10 cellular contexts compared by ENCODE assay signal in genomic region chr10:89466599-89467035, GRCh38. TPM values are rescaled to one million over a fixed set of nuclear protein-coding genes. Genes with fewer than 3 reads are reported as not detected.
DNase-seq lines count a peak whose midpoint lies in the region; ATAC-seq, FAIRE-seq and TF ChIP-seq lines count a peak whose summit lies in the region.
"Had no signal": no experiment of that assay in that cellular context is flagged by ENCODE, and none has a peak within 500 bp of the region (broad histone marks: within the 10 kb centered on the region; RNA-seq: fewer than 3 reads in every experiment).

No MANE protein-coding gene starts in this region.

- no peak overlapping the region for H3K4me3 ChIP-seq in esophagus muscularis mucosa
- no peak overlapping the region for H3K4me3 ChIP-seq in retinal pigment epithelial cell (ENCODE audit: low read length)
- H3K4me3 ChIP-seq: SJSA1 had no signal

- peaks cover 0 to 25% (median 11%) of the 10 kb centered on the region in 4 donors for H3K4me1 ChIP-seq in esophagus muscularis mucosa

- no peaks in the 10 kb centered on the region for H3K27me3 ChIP-seq in esophagus muscularis mucosa
- H3K27me3 ChIP-seq: SJSA1 had no signal

- peaks cover 24% of the 10 kb centered on the region for H3K27me3 Mint-ChIP-seq in activated CD4-positive, alpha-beta T cell treated with anti-CD3 and anti-CD28 coated beads, Interleukin-2, amount 10 ng/mL, durations not matched to agents 24 days and 14 days

- TF ChIP-seq EP300 in esophagus muscularis mucosa (IDR thresholded peaks at IDR 0.05): no peak

- 43% methylated on average over 3 of the region's 3 CpGs for WGBS in esophagus muscularis mucosa

- no peak overlapping the region for H3K27ac ChIP-seq in esophagus muscularis mucosa (replicated peaks in 1 of 4)
- H3K27ac ChIP-seq: SJSA1 had no signal

- H3K27ac Mint-ChIP-seq in activated CD4-positive, alpha-beta T cell treated with anti-CD3 and anti-CD28 coated beads, Interleukin-2, amount 10 ng/mL, durations not matched to agents 24 days and 14 days: no peak overlapping the region
- H3K27ac Mint-ChIP-seq: naive thymus-derived CD8-positive, alpha-beta T cell had no signal

- intact Hi-C loops in esophagus muscularis mucosa (cut with DNase I): loop anchor here (5.0 kb wide), 1 partner anchor 96 kb away; no protein-coding TSS in a partner anchor
- intact Hi-C loops in activated CD4-positive, alpha-beta T cell treated with anti-CD3 and anti-CD28 coated beads, Interleukin-2, amount 10 ng/mL, durations not matched to agents 24 days and 14 days (cut with micrococcal nuclease): no loop called here

- TF ChIP-seq CTCF in esophagus muscularis mucosa (IDR thresholded peaks at IDR 0.05) (peak; percentile 35 to 54 (median 37)), retinal pigment epithelial cell (conservative IDR thresholded peaks at IDR 0.05; ENCODE audit: low read depth, low read length) (peak; percentile 60)

- TF ChIP-seq POLR2A in esophagus muscularis mucosa (IDR thresholded peaks at IDR 0.05; ENCODE audit: low read depth): no peak

- H3K4me1 Mint-ChIP-seq in activated CD4-positive, alpha-beta T cell treated with anti-CD3 and anti-CD28 coated beads, Interleukin-2, amount 10 ng/mL, durations not matched to agents 24 days and 14 days: peaks cover 10% of the 10 kb centered on the region
- H3K4me1 Mint-ChIP-seq: naive thymus-derived CD8-positive, alpha-beta T cell had no signal

- no peaks in the 10 kb centered on the region for H3K36me3 ChIP-seq in esophagus muscularis mucosa
- H3K36me3 ChIP-seq: SJSA1 had no signal

- no peaks in the 10 kb centered on the region for H3K9me3 Mint-ChIP-seq in activated CD4-positive, alpha-beta T cell treated with anti-CD3 and anti-CD28 coated beads, Interleukin-2, amount 10 ng/mL, durations not matched to agents 24 days and 14 days
- H3K9me3 Mint-ChIP-seq: naive thymus-derived CD8-positive, alpha-beta T cell had no signal

- ATAC-seq in HG03139 (IDR thresholded peaks at IDR 0.05; ENCODE audit: unreplicated experiment) (no peak), GM18520 (IDR thresholded peaks at IDR 0.05; ENCODE audit: unreplicated experiment) (no peak)

- H3K9me3 ChIP-seq in esophagus muscularis mucosa: no peaks in the 10 kb centered on the region
- H3K9me3 ChIP-seq: SJSA1 had no signal

- no peaks in the 10 kb centered on the region for H3K36me3 Mint-ChIP-seq in activated CD4-positive, alpha-beta T cell treated with anti-CD3 and anti-CD28 coated beads, Interleukin-2, amount 10 ng/mL, durations not matched to agents 24 days and 14 days (ENCODE audit: low read depth)
- H3K36me3 Mint-ChIP-seq: naive thymus-derived CD8-positive, alpha-beta T cell had no signal

- H3K4me3 Mint-ChIP-seq in activated CD4-positive, alpha-beta T cell treated with anti-CD3 and anti-CD28 coated beads, Interleukin-2, amount 10 ng/mL, durations not matched to agents 24 days and 14 days: no peak overlapping the region
- H3K4me3 Mint-ChIP-seq: naive thymus-derived CD8-positive, alpha-beta T cell had no signal

- FAIRE-seq in GM19239 (lab: Jason Lieb, UNC): peak; percentile 4

- no peak for DNase-seq in GM19239 (ENCODE audit: insufficient read length, low spot score)
- DNase-seq in NOMO-1 treated with DMSO at 0.1 percent for 48 hours (lab: John Stamatoyannopoulos, UW; ENCODE audit: unreplicated experiment): peak; percentile 49
- DNase-seq in esophagus muscularis mucosa (ENCODE audit: extremely low spot score): no peak
- no peak for DNase-seq in retinal pigment epithelial cell (ENCODE audit: low read depth)
- DNase-seq in GF-D8 (lab: John Stamatoyannopoulos, UW): no peak
- no peak for DNase-seq in activated CD4-positive, alpha-beta T cell treated with anti-CD3 and anti-CD28 coated beads, Interleukin-2, amount 10 ng/mL, durations not matched to agents 24 days and 14 days
- DNase-seq: naive thymus-derived CD8-positive, alpha-beta T cell had no signal

RNA-seq across cellular contexts. Expression of gene IFIT5, which starts 52.2 kb away (rescaled TPM):
- 10 to 100 TPM; 13.0 to 23.3 (median 19.1) TPM for total RNA-seq in esophagus muscularis mucosa
- 8.5 and 9.5 TPM in 2 replicates for total RNA-seq in activated CD4-positive, alpha-beta T cell treated with anti-CD3 and anti-CD28 coated beads, Interleukin-2, amount 10 ng/mL, durations not matched to agents 24 days and 14 days
